8 cellular contexts compared by ENCODE assay signal in the genomic region with DNA sequence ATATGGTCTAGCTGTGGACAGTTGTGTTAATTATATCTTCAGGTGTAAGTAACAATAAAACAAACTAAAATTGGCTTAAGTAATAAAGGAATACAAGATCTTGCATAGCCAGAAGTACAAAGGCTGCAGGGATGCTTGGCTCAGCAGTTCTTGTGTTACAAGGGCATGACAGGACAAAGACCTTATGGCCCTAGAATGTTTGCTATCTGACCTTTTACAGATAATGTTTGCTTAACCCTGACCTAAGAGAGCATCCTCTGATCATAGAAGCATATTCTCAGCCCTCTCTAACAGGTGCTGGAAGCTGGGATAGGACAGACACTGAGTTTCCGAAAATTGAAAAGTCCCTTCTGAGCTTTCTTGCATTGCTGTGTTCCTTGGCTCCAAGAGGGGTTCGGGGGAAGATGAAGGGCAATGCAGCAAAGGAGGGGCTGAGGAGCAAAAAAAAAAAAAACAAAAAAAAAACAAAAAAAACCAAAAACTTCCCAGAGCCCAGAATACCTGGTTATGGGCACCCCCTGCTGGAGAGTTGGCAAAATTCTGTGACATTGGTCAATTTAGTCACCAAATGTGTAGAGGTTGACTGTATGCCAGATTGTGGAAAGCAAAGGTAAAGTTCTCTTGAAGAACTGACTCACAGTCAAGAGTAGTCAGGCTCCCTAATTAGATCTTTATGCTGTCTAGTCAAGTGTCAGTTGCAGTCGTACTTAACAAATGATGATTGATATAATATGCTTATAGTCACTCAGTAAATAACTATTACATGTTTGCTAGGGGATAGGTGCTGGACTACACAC. TPM values are rescaled to one million over a fixed set of nuclear protein-coding genes. Genes with fewer than 3 reads are reported as not detected.
DNase-seq lines count a peak whose midpoint lies in the region; ATAC-seq and TF ChIP-seq lines count a peak whose summit lies in the region.

No MANE protein-coding gene starts in this region.

- H3K27me3 ChIP-seq in left ventricle myocardium inferior (ENCODE audit: low read depth) (no peaks in the 10 kb centered on the region), sigmoid colon (no peaks in the 10 kb centered on the region)

- POLR2A ChIA-PET in GM10248 (lab: Yijun Ruan, JAX) = no interaction called here

- TF ChIP-seq RAD21 in Ishikawa (IDR thresholded peaks at IDR 0.05; ENCODE audit: low read depth) = peak; percentile 76

- H3K36me3 Mint-ChIP-seq in activated naive CD8-positive, alpha-beta T cell = peaks cover 3% of the 10 kb centered on the region

- 42 to 46% methylated on average over 3 of the region's 3 CpGs for WGBS in sigmoid colon, 2 donors

- intact Hi-C loops in left ventricle myocardium inferior (cut with micrococcal nuclease) = no loop called here
- intact Hi-C loops in sigmoid colon (cut with DNase I) = no loop called here

- H3K27ac Mint-ChIP-seq in activated naive CD8-positive, alpha-beta T cell = peak overlapping the region; percentile 88

- ATAC-seq in HG03521 (IDR thresholded peaks at IDR 0.05; ENCODE audit: unreplicated experiment) (no peak), GM21360 (IDR thresholded peaks at IDR 0.05; ENCODE audit: unreplicated experiment) (no peak)

- CTCF ChIA-PET in GM10248 (lab: Yijun Ruan, JAX) = interaction anchor here (0.6 to 8.1 kb wide), 20 partner anchors 9 to 437 kb away, joined by 3 to 63 read pairs (median 3); partner anchors contain the start of genes CCDC83, HIKESHI and PICALM

- H3K27ac ChIP-seq in left ventricle myocardium inferior (replicated peaks) = no peak overlapping the region
- no peak overlapping the region for H3K27ac ChIP-seq in sigmoid colon

- TF ChIP-seq CTCF in GM10248 (IDR thresholded peaks at IDR 0.05; ENCODE audit: control extremely low read depth, extremely low read depth, low read depth, missing control alignments) = peak; percentile 51
- peak; percentile 71 for TF ChIP-seq CTCF in left ventricle myocardium inferior (IDR thresholded peaks at IDR 0.05; ENCODE audit: borderline replicate concordance)
- TF ChIP-seq CTCF in sigmoid colon (IDR thresholded peaks at IDR 0.05) = peak; percentile 8 to 33 (median 23)

- H3K4me1 Mint-ChIP-seq in activated naive CD8-positive, alpha-beta T cell (ENCODE audit: low read depth) = peaks cover 46% of the 10 kb centered on the region

- H3K9me3 Mint-ChIP-seq in activated naive CD8-positive, alpha-beta T cell (ENCODE audit: low read depth) = no peaks in the 10 kb centered on the region

- H3K9me3 ChIP-seq in left ventricle myocardium inferior (replicated peaks) (no peaks in the 10 kb centered on the region), sigmoid colon (no peaks in the 10 kb centered on the region)

- DNase-seq in GM10248 (ENCODE audit: extremely low spot score) (peak; percentile 50), SK-N-DZ (ENCODE audit: low spot score) (peak; percentile 43), left ventricle myocardium inferior (no peak), sigmoid colon (no peak)

- H3K4me3 ChIP-seq in left ventricle myocardium inferior (no peak overlapping the region), sigmoid colon (no peak overlapping the region)

- H3K4me3 Mint-ChIP-seq in activated naive CD8-positive, alpha-beta T cell = peak overlapping the region; percentile 30

- H3K36me3 ChIP-seq in left ventricle myocardium inferior = no peaks in the 10 kb centered on the region
- H3K36me3 ChIP-seq in sigmoid colon = no peaks in the 10 kb centered on the region

- no peak for TF ChIP-seq POLR2A in sigmoid colon (IDR thresholded peaks at IDR 0.05)

- no peaks in the 10 kb centered on the region for H3K4me1 ChIP-seq in left ventricle myocardium inferior
- H3K4me1 ChIP-seq in sigmoid colon = no peaks in the 10 kb centered on the region

- TF ChIP-seq EP300 in Ishikawa (IDR thresholded peaks at IDR 0.05; ENCODE audit: borderline replicate concordance) = no peak
- TF ChIP-seq EP300 in sigmoid colon (IDR thresholded peaks at IDR 0.05) = no peak

- no peaks in the 10 kb centered on the region for H3K27me3 Mint-ChIP-seq in activated naive CD8-positive, alpha-beta T cell

TF ChIP-seq in Ishikawa, 13 proteins besides CTCF, POLR2A, EP300 and RAD21:
- TF ChIP-seq, protein P1, sequence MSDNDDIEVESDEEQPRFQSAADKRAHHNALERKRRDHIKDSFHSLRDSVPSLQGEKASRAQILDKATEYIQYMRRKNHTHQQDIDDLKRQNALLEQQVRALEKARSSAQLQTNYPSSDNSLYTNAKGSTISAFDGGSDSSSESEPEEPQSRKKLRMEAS (IDR thresholded peaks at IDR 0.05) = no peak
- no peak for TF ChIP-seq CREB1 (IDR thresholded peaks at IDR 0.05; ENCODE audit: low read depth)
- no peak for TF ChIP-seq TAF1 (IDR thresholded peaks at IDR 0.05; ENCODE audit: low read depth)
- no peak for TF ChIP-seq FOXM1 (IDR thresholded peaks at IDR 0.05; ENCODE audit: borderline replicate concordance, low read depth)
- no peak for TF ChIP-seq TEAD4 (IDR thresholded peaks at IDR 0.05)
- TF ChIP-seq CEBPB (IDR thresholded peaks at IDR 0.05) = no peak
- TF ChIP-seq YY1 (IDR thresholded peaks at IDR 0.05; ENCODE audit: low read depth) = no peak
- no peak for TF ChIP-seq NFIC (IDR thresholded peaks at IDR 0.05)
- no peak for TF ChIP-seq EGR1 (IDR thresholded peaks at IDR 0.05)
- TF ChIP-seq, protein P2, sequence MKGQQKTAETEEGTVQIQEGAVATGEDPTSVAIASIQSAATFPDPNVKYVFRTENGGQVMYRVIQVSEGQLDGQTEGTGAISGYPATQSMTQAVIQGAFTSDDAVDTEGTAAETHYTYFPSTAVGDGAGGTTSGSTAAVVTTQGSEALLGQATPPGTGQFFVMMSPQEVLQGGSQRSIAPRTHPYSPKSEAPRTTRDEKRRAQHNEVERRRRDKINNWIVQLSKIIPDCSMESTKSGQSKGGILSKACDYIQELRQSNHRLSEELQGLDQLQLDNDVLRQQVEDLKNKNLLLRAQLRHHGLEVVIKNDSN (IDR thresholded peaks at IDR 0.05) = no peak
- no peak for TF ChIP-seq ZBTB7A (IDR thresholded peaks at IDR 0.05; ENCODE audit: low read depth)
- no peak for TF ChIP-seq TCF12 (IDR thresholded peaks at IDR 0.05; ENCODE audit: low read depth)

RNA-seq across cellular contexts. Expression of gene HIKESHI, which starts 10.4 kb away (rescaled TPM):
- 118 and 131 TPM in 2 replicates for polyA plus RNA-seq in SK-N-DZ (2014; cell fraction: cytosol; rRNA removed)
- polyA plus RNA-seq in SK-N-DZ (2014; cell fraction: nucleus; rRNA removed) = 96.7 and 102 TPM in 2 replicates
- total RNA-seq in left ventricle myocardium inferior = 48.1 TPM
- 10 to 100 TPM; 59.8 to 71.3 (median 65.2) TPM for total RNA-seq in sigmoid colon
- polyA plus RNA-seq in sigmoid colon = 10 to 100 TPM; 16.8 to 33.7 (median 25.9) TPM

RNA-seq across cellular contexts. Expression of gene EED, which starts 47.1 kb away (rescaled TPM):
- polyA plus RNA-seq in SK-N-DZ (2014; cell fraction: cytosol; rRNA removed) = 29.0 and 41.2 TPM in 2 replicates
- polyA plus RNA-seq in SK-N-DZ (2014; cell fraction: nucleus; rRNA removed) = 47.0 and 58.1 TPM in 2 replicates
- total RNA-seq in left ventricle myocardium inferior (13.1 TPM), sigmoid colon (10 to 100 TPM; 18.2 to 28.6 (median 23.5) TPM)
- 10 to 100 TPM; 12.6 to 17.8 (median 14.1) TPM for polyA plus RNA-seq in sigmoid colon

Comparison
In these comparisons a context has a peak if more than half of its experiments do, and no peak if none do; other contexts are left out.
1. DNase-seq: peak in GM10248 (single experiment) and SK-N-DZ (single experiment); none in left ventricle myocardium inferior (single experiment) and sigmoid colon (single experiment).
2. Peak in every context shown above with its lines, with median percentiles within 50 percentile points of each other: CTCF ChIP-seq.